In genomic region chr13:51738226-51738905, GRCh38 we compare ENCODE assay signal across 20 cellular contexts.
DNase-seq lines count a peak whose midpoint lies in the region; ATAC-seq and TF ChIP-seq lines count a peak whose summit lies in the region.
"Had no signal": no experiment of that assay in that cellular context is flagged by ENCODE, and none has a peak within 500 bp of the region (broad histone marks: within the 10 kb centered on the region; RNA-seq: fewer than 3 reads in every experiment).

No MANE protein-coding gene starts in this region.

- H3K9ac ChIP-seq in SK-N-MC (ENCODE audit: insufficient read length) = no peak overlapping the region
- H3K9ac ChIP-seq: KMS-11 had no signal

- H3K27ac ChIP-seq in SK-N-MC (peak overlapping the region; percentile 46), hepatocyte (peak overlapping the region; percentile 75), stomach (peak overlapping the region in 3 of 5 donors; percentile 63 to 75 (median 73))
- H3K27ac ChIP-seq: epithelial cell of prostate, KMS-11, neutrophil, psoas muscle, thoracic aorta had no signal

- TF ChIP-seq EP300 in stomach (IDR thresholded peaks at IDR 0.05) = no peak

- TF ChIP-seq CTCF in GM13976 (IDR thresholded peaks at IDR 0.05; ENCODE audit: borderline replicate concordance, control extremely low read depth, extremely low read depth, insufficient read depth, missing control alignments) = no peak
- no peak for TF ChIP-seq CTCF in hepatocyte (IDR thresholded peaks at IDR 0.05; ENCODE audit: poor library complexity)
- no peak for TF ChIP-seq CTCF in stomach (IDR thresholded peaks at IDR 0.05)

- H4K20me1 ChIP-seq in hepatocyte (ENCODE audit: insufficient read depth, poor library complexity, severe bottlenecking) = no peaks in the 10 kb centered on the region

- intact Hi-C loops in stomach (cut with DNase I; ENCODE audit: low total_unique reads) = loop anchor here (10.0 kb wide), 1 partner anchor 154 kb away; the partner anchor contains the start of gene WDFY2

- 97% methylated on average over 2 of the region's 2 CpGs for WGBS in hepatocyte (ENCODE audit: low lambda C conversion rate, missing lambda C conversion rate)
- WGBS in stomach, 5 donors = 88 to 93% (median 89%) methylated on average over 2 of the region's 2 CpGs

- H3K27me3 ChIP-seq in hepatocyte (no peaks in the 10 kb centered on the region), stomach (no peaks in the 10 kb centered on the region)
- H3K27me3 ChIP-seq: neutrophil had no signal

- no peaks in the 10 kb centered on the region for H3K79me2 ChIP-seq in hepatocyte

- H3K9me3 ChIP-seq in SK-N-MC (ENCODE audit: low read depth, low read length) = no peaks in the 10 kb centered on the region
- no peaks in the 10 kb centered on the region for H3K9me3 ChIP-seq in hepatocyte (ENCODE audit: low read depth)
- H3K9me3 ChIP-seq in stomach = no peaks in the 10 kb centered on the region
- H3K9me3 ChIP-seq: lower lobe of right lung, neutrophil, psoas muscle, thoracic aorta had no signal

- H3K36me3 ChIP-seq in SK-N-MC (ENCODE audit: insufficient read depth, low read length) (peaks cover 37% of the 10 kb centered on the region), hepatocyte (replicated peaks; ENCODE audit: insufficient read depth, low read depth) (no peaks in the 10 kb centered on the region), stomach (peaks cover 7 to 31% (median 24%) of the 10 kb centered on the region in 4 donors)
- H3K36me3 ChIP-seq: thoracic aorta had no signal

- no peak overlapping the region for H3K4me2 ChIP-seq in hepatocyte
- H3K4me2 ChIP-seq: KMS-11 had no signal

- peaks cover 18% of the 10 kb centered on the region for H3K4me1 ChIP-seq in hepatocyte (ENCODE audit: insufficient read depth)
- peaks cover 0 to 18% (median 5%) of the 10 kb centered on the region in 4 donors for H3K4me1 ChIP-seq in stomach
- H3K4me1 ChIP-seq: lower lobe of right lung, psoas muscle had no signal

- no peak overlapping the region for H3K4me3 ChIP-seq in SK-N-MC
- no peak overlapping the region for H3K4me3 ChIP-seq in hepatocyte
- no peak overlapping the region for H3K4me3 ChIP-seq in stomach
- H3K4me3 ChIP-seq: lower lobe of right lung, psoas muscle, thoracic aorta had no signal

- H3K9me2 ChIP-seq in hepatocyte (replicated peaks; ENCODE audit: insufficient read depth) = no peaks in the 10 kb centered on the region

- TF ChIP-seq POLR2A in stomach (IDR thresholded peaks at IDR 0.05) = no peak

- no peak for ATAC-seq in GM19395 (IDR thresholded peaks at IDR 0.05; ENCODE audit: unreplicated experiment)
- no peak for ATAC-seq in GM18511 (IDR thresholded peaks at IDR 0.05; ENCODE audit: unreplicated experiment)
- ATAC-seq: lower lobe of right lung, psoas muscle had no signal

- DNase-seq in GM13976 (ENCODE audit: low spot score) (peak; percentile 23), SK-N-MC (ENCODE audit: low read depth, low spot score) (no peak), hepatocyte (ENCODE audit: low spot score) (no peak), stomach (no peak), KBM-7 (no peak)
- DNase-seq: activated naive CD8-positive, alpha-beta T cell treated with anti-CD3 and anti-CD28 coated beads, Interleukin-2, amount 10 ng/mL, durations not matched to agents 7 days and 5 days; CD4-positive, alpha-beta T cell; lower lobe of right lung; NCI-H1048; NCI-H1694 treated with DMSO at 0.1 percent for 48 hours; NCI-H524 treated with DMSO at 0.1 percent for 48 hours; NK-92 treated with Interleukin-12 subunit alpha and Interleukin-12 subunit beta, amount 100 ng/mL, for 24 hours; psoas muscle; SHP77 treated with DMSO at 0.1 percent for 48 hours had no signal

- H2AFZ ChIP-seq in hepatocyte = no peak overlapping the region

- in situ Hi-C loops in GM13976 (cut with MboI; ENCODE audit: low sequenced_read_pairs, unreplicated experiment) (no loop called here), KBM-7 (cut with MboI; ENCODE audit: low pct_unique_long_range_greater_than_20kb, low sequenced_read_pairs) (no loop called here)
